Comparison of ENCODE assay signal across 17 cellular contexts in the genomic region with DNA sequence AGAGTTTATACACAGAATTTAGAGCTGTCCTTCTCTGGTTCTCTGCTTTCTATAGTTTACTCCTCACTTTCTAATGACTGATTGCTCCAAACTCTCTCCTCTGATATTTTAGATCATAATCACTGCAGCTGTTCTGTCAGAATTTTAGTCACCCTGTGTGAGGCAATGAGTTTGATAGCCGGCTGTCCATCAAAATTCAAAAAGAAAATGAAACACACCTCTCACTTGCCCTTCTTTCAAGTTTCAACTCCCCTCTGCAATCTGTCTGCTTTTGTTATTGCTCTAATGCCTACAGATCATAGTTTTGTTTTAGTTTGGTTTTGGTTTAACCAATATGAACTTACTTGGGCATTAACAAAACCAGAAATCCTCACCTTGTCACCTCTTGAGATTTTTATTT. TPM values are rescaled to one million over a fixed set of nuclear protein-coding genes. Genes with fewer than 3 reads are reported as not detected.
DNase-seq lines count a peak whose midpoint lies in the region; ATAC-seq, FAIRE-seq and TF ChIP-seq lines count a peak whose summit lies in the region.
"Had no signal": no experiment of that assay in that cellular context is flagged by ENCODE, and none has a peak within 500 bp of the region (broad histone marks: within the 10 kb centered on the region; RNA-seq: fewer than 3 reads in every experiment).

No MANE protein-coding gene starts in this region.

- H3K27ac ChIP-seq in SK-N-SH (ENCODE audit: low read depth in 2 of 2, low read length in 1 of 2): no peak overlapping the region
- H3K27ac ChIP-seq in K562 (ENCODE audit: extremely low read depth, low read depth, low read length): no peak overlapping the region
- H3K27ac ChIP-seq: 22Rv1, adrenal gland, parathyroid adenoma, upper lobe of left lung had no signal

- no peak for TF ChIP-seq RAD21 in SK-N-SH (IDR thresholded peaks at IDR 0.05; ENCODE audit: low read length)
- no peak for TF ChIP-seq RAD21 in K562 (CRISPR knock-in tag; conservative IDR thresholded peaks at IDR 0.05 in 1 of 2, IDR thresholded peaks at IDR 0.05 in 1 of 2)

- H3K9me2 ChIP-seq in SK-N-SH: no peaks in the 10 kb centered on the region

- no TSS peak for BruUV-seq in K562 (replicated peaks; lab: Mats Ljungman, UMichigan)

- in situ Hi-C loops in K562 (cut with MboI): loop anchor here (10.0 kb wide), 1 partner anchor 213 kb away; no protein-coding TSS in a partner anchor

- CTCF ChIA-PET in SK-N-SH (lab: Yijun Ruan, JAX): interaction anchor here (0.6 to 1.3 kb wide), 6 partner anchors 82 to 1164 kb away, joined by 3 to 9 read pairs (median 4); no protein-coding TSS in a partner anchor
- CTCF ChIA-PET in K562 (lab: Yijun Ruan, JAX; ENCODE audit: low intra/inter-chr PET ratio): no interaction called here

- DNase-seq in SK-N-SH (no peak), K562 (ENCODE audit: extremely low read depth in 1 of 4, low spot score in 3 of 4) (no peak), NCI-H2029 treated with DMSO at 0.1 percent for 48 hours (lab: John Stamatoyannopoulos, UW) (no peak), hypothalamus (lab: John Stamatoyannopoulos, UW) (no peak), anterior cingulate cortex (lab: John Stamatoyannopoulos, UW) (no peak)
- DNase-seq: adrenal gland, NCI-H1048, NCI-H510A treated with DMSO at 0.1 percent for 48 hours, Right ventricle myocardium superior, upper lobe of left lung had no signal

- 97% methylated on average over 1 of the region's 1 CpG for WGBS in SK-N-SH (ENCODE audit: low lambda C conversion rate)
- WGBS in K562 (ENCODE audit: insufficient coverage, low coverage, missing lambda C conversion rate): 0% methylated on average over 1 of the region's 1 CpG

- POLR2A ChIA-PET in SK-N-SH (lab: Yijun Ruan, JAX): no interaction called here
- POLR2A ChIA-PET in K562 (lab: Yijun Ruan, JAX): no interaction called here

- H3K4me3 ChIP-seq in SK-N-SH (ENCODE audit: low read depth in 2 of 2, low read length in 1 of 2) (no peak overlapping the region), K562 (no peak overlapping the region)
- H3K4me3 ChIP-seq: adrenal gland, upper lobe of left lung had no signal

- H3K9me1 ChIP-seq in K562 (ENCODE audit: control insufficient read depth, insufficient read depth, low read length): no peaks in the 10 kb centered on the region

- H3K4me1 ChIP-seq in SK-N-SH (ENCODE audit: control insufficient read depth in 1 of 2, insufficient read depth in 2 of 2, low read depth in 1 of 2, low read length in 1 of 2) (peaks cover 0 to 8% of the 10 kb centered on the region in 2 experiments; a peak in 1 of 4 replicates), K562 (replicated peaks in 1 of 2; ENCODE audit: control insufficient read depth in 2 of 2, insufficient read depth in 2 of 2, low read length in 2 of 2) (no peaks in the 10 kb centered on the region)
- H3K4me1 ChIP-seq: adrenal gland had no signal

- H3K4me2 ChIP-seq in SK-N-SH: no peak overlapping the region
- no peak overlapping the region for H3K4me2 ChIP-seq in K562 (ENCODE audit: insufficient read depth, low read length)

- no peak for FAIRE-seq in K562 (lab: Jason Lieb, UNC)
- FAIRE-seq: colon, H1 had no signal

- H2AFZ ChIP-seq in SK-N-SH (ENCODE audit: low read depth) (peak overlapping the region; percentile 52; the same call in 1 of the 2 replicates), K562 (ENCODE audit: low read depth, low read length) (no peak overlapping the region)
- H2AFZ ChIP-seq: parathyroid adenoma had no signal

- no peak for TF ChIP-seq EP300 in SK-N-SH (IDR thresholded peaks at IDR 0.05; ENCODE audit: borderline replicate concordance in 1 of 2, low read depth in 1 of 2, low read length in 1 of 2)
- no peak for TF ChIP-seq EP300 in K562 (IDR thresholded peaks at IDR 0.05; ENCODE audit: low read length)

- no peaks in the 10 kb centered on the region for H3K79me2 ChIP-seq in SK-N-SH (ENCODE audit: insufficient read depth)
- H3K79me2 ChIP-seq in K562 (ENCODE audit: control insufficient read depth, insufficient read depth, low read length): no peaks in the 10 kb centered on the region
- H3K79me2 ChIP-seq: parathyroid adenoma had no signal

- no peaks in the 10 kb centered on the region for H3K9me3 ChIP-seq in SK-N-SH
- H3K9me3 ChIP-seq in K562 (replicated peaks; ENCODE audit: control insufficient read depth, insufficient read depth, low read depth, low read length): no peaks in the 10 kb centered on the region
- H3K9me3 ChIP-seq: adrenal gland, upper lobe of left lung had no signal

- ATAC-seq in SK-N-SH treated with all-trans-retinoic acid at 6 μM for 48 hours (no peak), GM21528 (IDR thresholded peaks at IDR 0.05; ENCODE audit: low FRiP score, unreplicated experiment) (peak; percentile 60), HG03097 (IDR thresholded peaks at IDR 0.05; ENCODE audit: low FRiP score, unreplicated experiment) (peak; percentile 72), K562 (no peak)

- H3F3A ChIP-seq in SK-N-SH (replicated peaks; ENCODE audit: insufficient read depth): peaks cover under 1% of the 10 kb centered on the region

- intact Hi-C loops in K562 (cut with micrococcal nuclease): loop anchor here (10.0 kb wide), 1 partner anchor 943 kb away; no protein-coding TSS in a partner anchor

- H3K36me3 ChIP-seq in SK-N-SH (replicated peaks in 1 of 2; ENCODE audit: control insufficient read depth in 1 of 2, insufficient read depth in 2 of 2, low read length in 1 of 2) (no peaks in the 10 kb centered on the region), K562 (ENCODE audit: control insufficient read depth, insufficient read depth, low read length) (no peaks in the 10 kb centered on the region)
- H3K36me3 ChIP-seq: adrenal gland, upper lobe of left lung had no signal

- no peaks in the 10 kb centered on the region for H4K20me1 ChIP-seq in SK-N-SH (ENCODE audit: insufficient read depth)
- H4K20me1 ChIP-seq in K562 (replicated peaks; ENCODE audit: control insufficient read depth, insufficient read depth, low read length): no peaks in the 10 kb centered on the region

- H3K9ac ChIP-seq in SK-N-SH (no peak overlapping the region; the same call in 1 of the 2 replicates), K562 (ENCODE audit: insufficient read depth in 1 of 2, low read depth in 2 of 2, low read length in 2 of 2) (no peak overlapping the region)
- H3K9ac ChIP-seq: parathyroid adenoma had no signal

- H3K27me3 ChIP-seq in SK-N-SH (ENCODE audit: insufficient read depth) (no peaks in the 10 kb centered on the region), K562 (ENCODE audit: control insufficient read depth in 2 of 2, insufficient read depth in 2 of 2, low read length in 2 of 2) (peaks cover 0 to 22% of the 10 kb centered on the region in 2 experiments; a peak in 2 of 5 replicates)
- H3K27me3 ChIP-seq: upper lobe of left lung had no signal

- TF ChIP-seq CTCF in SK-N-SH (IDR thresholded peaks at IDR 0.05) (no peak), K562 (IDR thresholded peaks at IDR 0.05 in 2 of 3, conservative IDR thresholded peaks at IDR 0.05 in 1 of 3; ENCODE audit: insufficient read depth in 2 of 3, low read depth in 1 of 3, low read length in 3 of 3) (no peak)

- TF ChIP-seq POLR2A in K562 (conservative IDR thresholded peaks at IDR 0.05): no peak

RNA-seq across cellular contexts. Expression of a gene that starts 23.3 kb away (rescaled TPM):
- polyA plus RNA-seq in SK-N-SH (2012; rRNA removed) (5.2 and 5.9 TPM in 2 replicates), K562 (2011; rRNA removed) (0.03 TPM in 2 replicates), K562 (2014; fragmentation: Illumina TruSeq; extraction: Trizol) (0.19 and 0.26 TPM in 2 replicates), K562 (2014; fragmentation: Nextera tagmentation; extraction: Ambion mirVana) (under 1 TPM; 0.08 to 0.10 TPM), K562 (2014; rRNA removed) (0.15 and 0.22 TPM in 2 replicates)
- polyA plus RNA-seq in SK-N-SH (2012; cell fraction: cytosol; rRNA removed): 3.8 and 4.6 TPM in 2 replicates
- 13.9 and 14.0 TPM in 2 replicates for polyA plus RNA-seq in SK-N-SH (2012; cell fraction: nucleus; rRNA removed)
- 0.44 and 0.48 TPM in 2 replicates for total RNA-seq in K562 (2011; cell fraction: chromatin; rRNA removed; ENCODE audit: low replicate concordance)
- total RNA-seq in K562 (2011; cell fraction: nucleolus; rRNA removed): 0.26 and 0.50 TPM in 2 replicates
- total RNA-seq in K562 (2011; cell fraction: nucleoplasm; rRNA removed): 0.23 and 0.29 TPM in 2 replicates
- total RNA-seq in K562 (2014; rRNA removed) (0.08 and 0.14 TPM in 2 replicates), K562 (2014; rRNA removed; fragmentation: Illumina TruSeq; extraction: Trizol) (0.11 and 0.13 TPM in 2 replicates), K562 (2015; rRNA removed; fragmentation: Illumina TruSeq; extraction: Trizol) (0.04 and 0.08 TPM in 2 replicates), K562 (2021) (0.34 and 0.38 TPM in 2 replicates)
- polyA plus RNA-seq in K562 (2011; cell fraction: cytosol; rRNA removed): 0.07 TPM in 1 of 2 replicates, not detected in the other
- polyA plus RNA-seq in K562 (2011; cell fraction: nucleus; rRNA removed): 0.10 TPM in 1 of 2 replicates, not detected in the other
- 0.46 and 7.8 TPM in 2 replicates for polyA plus RNA-seq in K562 (2012)
- 0.11 TPM in 1 of 2 replicates, not detected in the other for polyA minus RNA-seq in K562 (2011; rRNA and poly(A)+ RNA removed)
- polyA minus RNA-seq in K562 (2011; cell fraction: cytosol; rRNA and poly(A)+ RNA removed): not detected in 2 replicates
- polyA minus RNA-seq in K562 (2011; cell fraction: nucleus; rRNA and poly(A)+ RNA removed): not detected in 2 replicates

RNA-seq across cellular contexts. Expression of a gene that starts 55.1 kb away (rescaled TPM):
- polyA plus RNA-seq in SK-N-SH (2012; rRNA removed): 1.1 and 1.7 TPM in 2 replicates
- polyA plus RNA-seq in SK-N-SH (2012; cell fraction: cytosol; rRNA removed): 0.89 and 1.2 TPM in 2 replicates
- polyA plus RNA-seq in SK-N-SH (2012; cell fraction: nucleus; rRNA removed): 3.8 and 4.2 TPM in 2 replicates
- 0.40 and 0.88 TPM in 2 replicates for total RNA-seq in K562 (2011; cell fraction: chromatin; rRNA removed; ENCODE audit: low replicate concordance)
- total RNA-seq in K562 (2011; cell fraction: nucleolus; rRNA removed): 0.17 and 0.26 TPM in 2 replicates
- 0.53 and 0.81 TPM in 2 replicates for total RNA-seq in K562 (2011; cell fraction: nucleoplasm; rRNA removed)
- total RNA-seq in K562 (2014; rRNA removed): 0.41 and 0.59 TPM in 2 replicates
- total RNA-seq in K562 (2014; rRNA removed; fragmentation: Illumina TruSeq; extraction: Trizol): 0.41 and 0.62 TPM in 2 replicates
- 0.29 and 0.41 TPM in 2 replicates for total RNA-seq in K562 (2015; rRNA removed; fragmentation: Illumina TruSeq; extraction: Trizol)
- total RNA-seq in K562 (2021): 0.80 and 1.1 TPM in 2 replicates
- 0.03 and 0.61 TPM in 2 replicates for polyA plus RNA-seq in K562 (2011; rRNA removed)
- 0.45 TPM in 1 of 2 replicates, not detected in the other for polyA plus RNA-seq in K562 (2011; cell fraction: cytosol; rRNA removed)
- 1.6 TPM in 1 of 2 replicates, not detected in the other for polyA plus RNA-seq in K562 (2011; cell fraction: nucleus; rRNA removed)
- polyA plus RNA-seq in K562 (2012): 0.62 and 0.64 TPM in 2 replicates
- 0.33 and 0.34 TPM in 2 replicates for polyA plus RNA-seq in K562 (2014; fragmentation: Illumina TruSeq; extraction: Trizol)
- polyA plus RNA-seq in K562 (2014; fragmentation: Nextera tagmentation; extraction: Ambion mirVana): under 1 TPM in 1 of 2 experiments, not detected in 1; 0.03 TPM
- polyA plus RNA-seq in K562 (2014; rRNA removed): 0.20 and 0.52 TPM in 2 replicates
- 0.42 and 0.74 TPM in 2 replicates for polyA minus RNA-seq in K562 (2011; rRNA and poly(A)+ RNA removed)
- 1.5 TPM in 1 of 2 replicates, not detected in the other for polyA minus RNA-seq in K562 (2011; cell fraction: cytosol; rRNA and poly(A)+ RNA removed)
- polyA minus RNA-seq in K562 (2011; cell fraction: nucleus; rRNA and poly(A)+ RNA removed): 0.67 TPM in 1 of 2 replicates, not detected in the other

Comparison
In these comparisons a context has a peak if more than half of its experiments do, and no peak if none do; other contexts are left out.
1. ATAC-seq: peak in GM21528 (single experiment) and HG03097 (single experiment); none in SK-N-SH treated with all-trans-retinoic acid at 6 μM for 48 hours (single experiment) and K562 (single experiment).